In genomic region chr2:222813177-222813843, GRCh38 we compare ENCODE assay signal across 1 cellular context.
TF ChIP-seq lines count a peak whose summit lies in the region.

No MANE protein-coding gene starts in this region.

TF ChIP-seq in GM12878, 131 proteins besides CTCF, POLR2A, EP300 and RAD21 (continued from another document):
- TF ChIP-seq ZBTB40 (IDR thresholded peaks at IDR 0.05; ENCODE audit: borderline replicate concordance), result no peak
- TF ChIP-seq FOS (IDR thresholded peaks at IDR 0.05; ENCODE audit: borderline replicate concordance, extremely low read depth, insufficient read length), result no peak
- TF ChIP-seq ZNF217 (IDR thresholded peaks at IDR 0.05), result no peak
- TF ChIP-seq NR2C1 (IDR thresholded peaks at IDR 0.05), result no peak
- TF ChIP-seq KDM1A (IDR thresholded peaks at IDR 0.05; ENCODE audit: borderline replicate concordance), result no peak
- TF ChIP-seq ZNF24 (IDR thresholded peaks at IDR 0.05), result no peak
- peak; percentile 39; the same call in 1 of the 2 replicates for TF ChIP-seq PML (IDR thresholded peaks at IDR 0.05; ENCODE audit: low read length)
- TF ChIP-seq ETV6 (conservative IDR thresholded peaks at IDR 0.05 in 1 of 2, IDR thresholded peaks at IDR 0.05 in 1 of 2; ENCODE audit: borderline replicate concordance in 1 of 2, low read depth in 1 of 2), result 0 out of 4 replicates have a peak, but pooled peaks of 1 of the 2 experiments have one; percentile 37
- no peak for TF ChIP-seq RCOR1 (conservative IDR thresholded peaks at IDR 0.05; ENCODE audit: low read depth, low read length)
- TF ChIP-seq MTA3 (IDR thresholded peaks at IDR 0.05; ENCODE audit: borderline replicate concordance, low read length), result peak; percentile 83; the same call in 1 of the 2 replicates
- TF ChIP-seq SRF (IDR thresholded peaks at IDR 0.05; ENCODE audit: low read depth in 2 of 2, low read length in 2 of 2), result 0 out of 4 replicates have a peak, but pooled peaks of 1 of the 2 experiments have one; percentile 5
- peak; percentile 64 for TF ChIP-seq NR2F1 (conservative IDR thresholded peaks at IDR 0.05)
- no peak for TF ChIP-seq ZBTB11 (CRISPR knock-in tag; IDR thresholded peaks at IDR 0.05)
- TF ChIP-seq JUNB (IDR thresholded peaks at IDR 0.05), result peak; percentile 90
- TF ChIP-seq RUNX3 (IDR thresholded peaks at IDR 0.05; ENCODE audit: low read length), result peak; percentile 76
- no peak for TF ChIP-seq ATF7 (IDR thresholded peaks at IDR 0.05; ENCODE audit: low read depth)
- TF ChIP-seq NBN (IDR thresholded peaks at IDR 0.05), result no peak
- TF ChIP-seq POU2F2 (IDR thresholded peaks at IDR 0.05; ENCODE audit: borderline replicate concordance, low read depth, low read length), result peak; percentile 87
- peak; percentile 57; the same call in 1 of the 2 replicates for TF ChIP-seq CREM (IDR thresholded peaks at IDR 0.05; ENCODE audit: low read depth)
- TF ChIP-seq ZNF274 (IDR thresholded peaks at IDR 0.05; ENCODE audit: insufficient read depth, insufficient read length), result no peak
- no peak for TF ChIP-seq RELB (IDR thresholded peaks at IDR 0.05; ENCODE audit: low read depth)
- peak; percentile 44; the same call in 1 of the 2 replicates for TF ChIP-seq ATF2 (IDR thresholded peaks at IDR 0.05; ENCODE audit: low read length)
- TF ChIP-seq PAX5 (IDR thresholded peaks at IDR 0.05; ENCODE audit: borderline replicate concordance, low read depth, low read length), result peak; percentile 76
- peak; percentile 65 for TF ChIP-seq SKIL (IDR thresholded peaks at IDR 0.05; ENCODE audit: low read depth, poor library complexity, severe bottlenecking)
- TF ChIP-seq MYC (IDR thresholded peaks at IDR 0.05; ENCODE audit: insufficient read depth, insufficient read length, insufficient replicate concordance, low read length, severe bottlenecking), result no peak
TF ChIP-seq in GM12878: peak in this region for 19.
